Comparison of ENCODE assay signal across 8 cellular contexts in genomic region chr14:89616425-89617141, GRCh38.
DNase-seq lines count a peak whose midpoint lies in the region; ATAC-seq, FAIRE-seq and TF ChIP-seq lines count a peak whose summit lies in the region.

No MANE protein-coding gene starts in this region.

- WGBS in pancreas, 2 donors, result 20 to 22% methylated on average over 6 of the region's 6 CpGs

- CTCF ChIA-PET in A673 (lab: Charles Lee), result no interaction called here

- POLR2A ChIA-PET in A673 (lab: Charles Lee; ENCODE audit: low non-redundant PET), result no interaction called here

- no peaks in the 10 kb centered on the region for H3K27me3 ChIP-seq in A673 (replicated peaks; ENCODE audit: insufficient read depth, low read depth, low read length, poor library complexity)
- no peaks in the 10 kb centered on the region for H3K27me3 ChIP-seq in skeletal muscle satellite cell (ENCODE audit: control insufficient read depth, insufficient read depth, low read length)
- no peaks in the 10 kb centered on the region for H3K27me3 ChIP-seq in pancreas

- H3K36me3 ChIP-seq in A673 (ENCODE audit: insufficient read depth, low read length, poor library complexity, severe bottlenecking) (no peaks in the 10 kb centered on the region), skeletal muscle satellite cell (ENCODE audit: insufficient read depth, low read length) (no peaks in the 10 kb centered on the region), pancreas (no peaks in the 10 kb centered on the region)

- H3K27ac ChIP-seq in A673 (ENCODE audit: low read depth, low read length, poor library complexity, severe bottlenecking) (no peak overlapping the region), pancreas (no peak overlapping the region)

- ATAC-seq in HG02852 (IDR thresholded peaks at IDR 0.05; ENCODE audit: unreplicated experiment) (peak; percentile 37), pancreas (no peak)

- in situ Hi-C loops in GM13977 (cut with MboI; ENCODE audit: low pct_unique_long_range_greater_than_20kb, low sequenced_read_pairs, unreplicated experiment), result no loop called here
- in situ Hi-C loops in ACHN (cut with HindIII; ENCODE audit: low pct_ligation_motif_present, low pct_unique_long_range_greater_than_20kb, low sequenced_read_pairs), result no loop called here

- TF ChIP-seq CTCF in A673 (conservative IDR thresholded peaks at IDR 0.05; ENCODE audit: low read depth, low read length) (no peak), GM13977 (IDR thresholded peaks at IDR 0.05; ENCODE audit: extremely low read depth, insufficient read depth, missing control alignments) (no peak), fibroblast of mammary gland (conservative IDR thresholded peaks at IDR 0.05; ENCODE audit: control insufficient read depth, insufficient read depth, low read depth, low read length) (no peak), pancreas (IDR thresholded peaks at IDR 0.05) (no peak)

- peak overlapping the region; percentile 92 for H3K4me2 ChIP-seq in skeletal muscle satellite cell (ENCODE audit: low read length)

- intact Hi-C loops in A673 (cut with micrococcal nuclease; ENCODE audit: unreplicated experiment), result no loop called here
- intact Hi-C loops in pancreas (cut with DNase I), result no loop called here

- no peaks in the 10 kb centered on the region for H3K9me3 ChIP-seq in A673 (ENCODE audit: low read depth, low read length, poor library complexity, severe bottlenecking)
- no peaks in the 10 kb centered on the region for H3K9me3 ChIP-seq in skeletal muscle satellite cell (replicated peaks; ENCODE audit: low read length)
- H3K9me3 ChIP-seq in pancreas, result no peaks in the 10 kb centered on the region

- no TSS peak for BruUV-seq in A673 (replicated peaks; lab: Mats Ljungman, UMichigan)

- H3K4me1 ChIP-seq in A673 (ENCODE audit: insufficient read depth, low read length, poor library complexity, severe bottlenecking), result peaks cover 30% of the 10 kb centered on the region
- peaks cover 28% of the 10 kb centered on the region for H3K4me1 ChIP-seq in skeletal muscle satellite cell (ENCODE audit: control insufficient read depth, insufficient read depth, low read length)
- H3K4me1 ChIP-seq in pancreas, result peaks cover 0 to 27% (median 6%) of the 10 kb centered on the region in 3 donors

- DNase-seq in A673 (ENCODE audit: low spot score), result peak; percentile 47
- DNase-seq in GM13977 (ENCODE audit: low spot score), result peak; percentile 69
- DNase-seq in T follicular helper cell (ENCODE audit: low read depth), result peak; percentile 21
- DNase-seq in fibroblast of mammary gland (ENCODE audit: low read depth), result peak; percentile 31
- no peak for DNase-seq in ACHN
- no peak for DNase-seq in pancreas

- H3K9ac ChIP-seq in skeletal muscle satellite cell (ENCODE audit: low read depth, low read length), result no peak overlapping the region

- peak overlapping the region; percentile 74 for H3K4me3 ChIP-seq in A673 (ENCODE audit: low read depth, low read length, poor library complexity, severe bottlenecking)
- H3K4me3 ChIP-seq in fibroblast of mammary gland (ENCODE audit: control insufficient read depth, low read depth, low read length), result no peak overlapping the region
- peak overlapping the region; percentile 75 for H3K4me3 ChIP-seq in skeletal muscle satellite cell (ENCODE audit: low read length)
- peak overlapping the region in 1 of 4 donors; percentile 64 for H3K4me3 ChIP-seq in pancreas

- no peak for FAIRE-seq in pancreas (lab: Jason Lieb, UNC)

Comparison
In these comparisons a context has a peak if more than half of its experiments do, and no peak if none do; other contexts are left out.
1. DNase-seq: peak in A673 (single experiment), GM13977 (single experiment), T follicular helper cell (single experiment) and fibroblast of mammary gland (single experiment); none in ACHN (single experiment) and pancreas (0 of 6).